ENCODE assay signal across 1 cellular context in genomic region chr17:31931781-31932180, GRCh38.
TF ChIP-seq lines count a peak whose summit lies in the region.

No MANE protein-coding gene starts in this region.

TF ChIP-seq in SK-N-SH treated with all-trans-retinoic acid at 6 μM for 48 hours, 23 proteins besides CTCF, POLR2A, EP300 and RAD21 (continued from another document):
- no peak for TF ChIP-seq ESRRG (CRISPR knock-in tag; IDR thresholded peaks at IDR 0.05)
